1 cellular context compared by ENCODE assay signal in the genomic region with DNA sequence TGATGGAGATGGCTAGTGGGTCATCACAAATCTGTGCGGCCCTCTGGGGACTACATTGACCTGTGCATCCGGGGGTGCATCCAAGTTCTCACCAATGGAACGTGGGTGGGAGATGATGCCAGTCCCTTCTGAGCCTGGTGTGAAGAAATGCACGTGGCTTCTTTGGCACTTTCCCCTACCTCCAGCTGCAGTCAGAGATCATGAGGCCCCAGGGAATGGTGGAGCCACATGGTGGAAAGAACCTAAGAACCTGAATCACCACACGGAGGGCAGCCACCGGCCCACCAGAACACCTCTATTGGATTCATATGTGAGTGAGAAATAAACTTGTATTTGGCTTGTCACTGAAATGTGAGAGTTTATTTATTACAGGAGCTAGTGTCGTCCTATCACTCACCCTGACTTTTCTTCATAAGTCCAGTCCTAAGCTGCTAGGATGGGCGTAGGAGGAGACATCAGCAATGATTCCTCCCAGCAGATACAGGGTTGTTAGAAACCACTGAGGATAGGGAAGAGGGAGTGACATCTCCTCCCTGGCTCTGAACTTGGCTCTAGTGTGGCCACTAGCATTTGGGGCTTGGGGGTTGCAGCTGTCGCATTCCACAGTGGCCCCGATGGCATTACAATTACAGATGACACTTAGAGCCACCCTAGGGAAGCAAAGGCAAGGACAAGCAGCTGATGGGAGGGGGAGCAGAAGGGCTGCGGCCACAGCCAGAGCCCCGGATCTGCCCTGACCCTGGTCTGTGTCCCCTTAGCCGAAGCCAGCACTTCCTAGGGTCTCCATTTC.
A peak's percentile ranks its signal among the peaks of the same experiment; 100 is the strongest.
TF ChIP-seq lines count a peak whose summit lies in the region.

No MANE protein-coding gene starts in this region.

TF ChIP-seq in GM12878, 131 proteins besides CTCF, POLR2A, EP300 and RAD21:
- TF ChIP-seq STAT3 (IDR thresholded peaks at IDR 0.05; ENCODE audit: low read depth, low read length), result no peak
- TF ChIP-seq IKZF1 (conservative IDR thresholded peaks at IDR 0.05), result 0 out of 2 replicates have a peak, but pooled peaks have one; percentile 15
- TF ChIP-seq IRF5 (IDR thresholded peaks at IDR 0.05; ENCODE audit: borderline replicate concordance), result no peak
- no peak for TF ChIP-seq ZZZ3 (IDR thresholded peaks at IDR 0.05; ENCODE audit: control insufficient read depth, insufficient read length, low read depth)
- no peak for TF ChIP-seq ATF2 (IDR thresholded peaks at IDR 0.05; ENCODE audit: low read length)
